In the genomic region with DNA sequence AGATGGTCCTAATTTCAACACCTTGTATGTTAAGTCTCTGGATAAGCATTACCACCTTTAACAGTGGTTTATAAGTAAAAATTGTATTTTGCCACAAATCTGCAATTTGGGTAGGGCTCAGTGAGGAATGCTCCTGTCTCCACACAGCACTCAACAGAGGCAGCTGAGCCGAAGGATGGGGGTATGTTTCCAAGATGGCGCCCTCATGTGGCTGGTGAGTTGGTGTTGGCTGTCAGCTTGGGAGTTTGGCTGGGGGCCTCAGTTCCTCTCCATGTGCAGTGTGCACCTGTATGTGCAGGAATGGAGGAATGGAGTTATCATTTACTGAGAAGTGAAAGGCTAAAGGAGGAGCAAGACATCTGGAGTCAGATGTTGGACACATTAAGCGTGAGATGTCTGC, we compare ENCODE assay signal across 1 cellular context.
TF ChIP-seq lines count a peak whose summit lies in the region.

No MANE protein-coding gene starts in this region.

TF ChIP-seq in K562, 482 proteins besides CTCF, POLR2A, EP300 and RAD21:
- TF ChIP-seq ATF1 (CRISPR knock-in tag; IDR thresholded peaks at IDR 0.05) (no peak), ATF1 (tag; IDR thresholded peaks at IDR 0.05) (no peak), PTTG1 (tag; IDR thresholded peaks at IDR 0.05; ENCODE audit: low read depth) (no peak), RBM39 (optimal IDR thresholded peaks at IDR 0.05; ENCODE audit: low read depth, low read length) (no peak), SPI1 (IDR thresholded peaks at IDR 0.05; ENCODE audit: borderline replicate concordance, low read depth, low read length) (no peak), JUNB (CRISPR knock-in tag; conservative IDR thresholded peaks at IDR 0.05) (no peak), RFX1 (IDR thresholded peaks at IDR 0.05) (no peak), MYBL2 (IDR thresholded peaks at IDR 0.05; ENCODE audit: low read depth) (no peak), MYBL2 (CRISPR knock-in tag; IDR thresholded peaks at IDR 0.05; ENCODE audit: borderline replicate concordance) (no peak), SRSF7 (optimal IDR thresholded peaks at IDR 0.05; ENCODE audit: low read depth, low read length) (no peak), MTA1 (IDR thresholded peaks at IDR 0.05; ENCODE audit: borderline replicate concordance) (no peak)
TF ChIP-seq in K562: peak in this region for 0.
